24 cellular contexts compared by ENCODE assay signal in genomic region chr16:11429113-11429512, GRCh38.
"Had no signal": no experiment of that assay in that cellular context is flagged by ENCODE, and none has a peak within 500 bp of the region (broad histone marks: within the 10 kb centered on the region; RNA-seq: fewer than 3 reads in every experiment).

No MANE protein-coding gene starts in this region.

- H3K27ac ChIP-seq: ascending aorta, body of pancreas, KMS-11 had no signal

- H3K4me1 ChIP-seq: ascending aorta had no signal

- DNase-seq: activated CD4-positive, alpha-beta memory T cell treated with anti-CD3 and anti-CD28 coated beads for 36 hours; activated CD4-positive, alpha-beta T cell treated with anti-CD3 and anti-CD28 coated beads, Interleukin-2, amount 10 ng/mL, durations not matched to agents 7 days and 5 days; activated CD4-positive, CD25-positive, alpha-beta regulatory T cell; activated CD8-positive, alpha-beta memory T cell treated with anti-CD3 and anti-CD28 coated beads for 24 hours; activated effector memory CD4-positive, alpha-beta T cell treated with anti-CD3 and anti-CD28 coated beads, Interleukin-2, amount 50 U/mL, for 16 hours; activated naive CD4-positive, alpha-beta T cell treated with Interleukin-2 at 50 U/mL for 16 hours; activated naive CD8-positive, alpha-beta T cell treated with anti-CD3 and anti-CD28 coated beads, Interleukin-2, amount 50 U/mL, for 24 hours; activated T-cell treated with anti-CD3 and anti-CD28 coated beads, Interleukin-2, amount 50 U/mL, for 4 hours; amniotic stem cell; NCI-H1048; NCI-H1694; NCI-H2029; NCI-H2107; NCI-H2171 treated with DMSO at 0.1 percent for 48 hours; NCI-H226; NCI-H526; NCI-H774; NK-92 treated with Interleukin-12 subunit alpha and Interleukin-12 subunit beta, amount 100 ng/mL, for 24 hours; PC-3; SHP77 treated with DMSO at 0.1 percent for 48 hours had no signal

- H3K4me3 ChIP-seq: ascending aorta, body of pancreas had no signal

- ATAC-seq: activated naive CD4-positive, alpha-beta T cell treated with anti-CD3 and anti-CD28 coated beads, Interleukin-2, amount 50 U/mL, for 72 hours; activated naive CD8-positive, alpha-beta T cell treated with anti-CD3 and anti-CD28 coated beads, Interleukin-2, amount 50 U/mL, for 24 hours; activated T-cell treated with anti-CD3 and anti-CD28 coated beads, Interleukin-2, amount 50 U/mL, for 4 hours; PC-3 had no signal

- H3K27me3 ChIP-seq: ascending aorta, body of pancreas had no signal

- H3K36me3 ChIP-seq: ascending aorta had no signal

- H3K4me2 ChIP-seq: KMS-11 had no signal

- H3K9ac ChIP-seq: KMS-11 had no signal

- H3K9me3 ChIP-seq: ascending aorta, body of pancreas had no signal
